In genomic region chr5:141605523-141606277, GRCh38 we compare ENCODE assay signal across 1 cellular context.
TF ChIP-seq lines count a peak whose summit lies in the region.

No MANE protein-coding gene starts in this region.

TF ChIP-seq in HepG2, 621 proteins besides CTCF, POLR2A, EP300 and RAD21:
- TF ChIP-seq POLR2AphosphoS5 (IDR thresholded peaks at IDR 0.05; ENCODE audit: low read depth, low read length) (no peak), SP5 (CRISPR knock-in tag; IDR thresholded peaks at IDR 0.05; ENCODE audit: borderline replicate concordance, low read depth) (no peak), ETV5 (CRISPR knock-in tag; IDR thresholded peaks at IDR 0.05; ENCODE audit: borderline replicate concordance) (no peak), ZNF337 (CRISPR knock-in tag; IDR thresholded peaks at IDR 0.05; ENCODE audit: borderline replicate concordance, low read depth) (no peak), PAXIP1 (CRISPR knock-in tag; conservative IDR thresholded peaks at IDR 0.05) (no peak), PATZ1 (CRISPR knock-in tag; IDR thresholded peaks at IDR 0.05) (no peak), THAP11 (CRISPR knock-in tag; IDR thresholded peaks at IDR 0.05) (no peak), RBAK (CRISPR knock-in tag; IDR thresholded peaks at IDR 0.05) (no peak), IKZF5 (CRISPR knock-in tag; IDR thresholded peaks at IDR 0.05) (no peak), DBP (CRISPR knock-in tag; IDR thresholded peaks at IDR 0.05; ENCODE audit: not compliant biosample characterization) (no peak)
